Comparison of ENCODE assay signal across 18 cellular contexts in genomic region chr4:16894406-16894805, GRCh38. TPM values are rescaled to one million over a fixed set of nuclear protein-coding genes. Genes with fewer than 3 reads are reported as not detected.
DNase-seq lines count a peak whose midpoint lies in the region; ATAC-seq and TF ChIP-seq lines count a peak whose summit lies in the region.
"Had no signal": no experiment of that assay in that cellular context is flagged by ENCODE, and none has a peak within 500 bp of the region (broad histone marks: within the 10 kb centered on the region; RNA-seq: fewer than 3 reads in every experiment).

No MANE protein-coding gene starts in this region.

- H2AFZ ChIP-seq in hepatocyte = no peak overlapping the region
- H2AFZ ChIP-seq: PC-9 had no signal

- peaks cover 14% of the 10 kb centered on the region for H3K79me2 ChIP-seq in hepatocyte

- POLR2A ChIA-PET in T-cell (lab: Charles Lee) = no interaction called here

- no peaks in the 10 kb centered on the region for H4K20me1 ChIP-seq in hepatocyte (ENCODE audit: insufficient read depth, poor library complexity, severe bottlenecking)

- H3K4me1 ChIP-seq in hepatocyte (ENCODE audit: insufficient read depth) (no peaks in the 10 kb centered on the region), psoas muscle (no peaks in the 10 kb centered on the region)

- TF ChIP-seq CTCF in hepatocyte (IDR thresholded peaks at IDR 0.05; ENCODE audit: poor library complexity) (no peak), psoas muscle (IDR thresholded peaks at IDR 0.05) (no peak)

- H3K27me3 ChIP-seq in hepatocyte (no peaks in the 10 kb centered on the region), psoas muscle (ENCODE audit: insufficient read depth in 3 of 3, low read length in 2 of 3) (peaks cover 0 to 3% (median 1%) of the 10 kb centered on the region in 3 donors)

- CTCF ChIA-PET in T-cell (lab: Charles Lee) = interaction anchor here in 1 of 2 donors (2.1 kb wide), 1 partner anchor 22 kb away, joined by 5 read pairs; no protein-coding TSS in a partner anchor

- H3K4me1 Mint-ChIP-seq in T-cell = peaks cover 40 to 49% (median 42%) of the 10 kb centered on the region in 3 donors

- H3K27ac Mint-ChIP-seq in T-cell = no peak overlapping the region
- H3K27ac Mint-ChIP-seq: IgD-negative memory B cell had no signal

- H3K9me3 Mint-ChIP-seq in T-cell = no peaks in the 10 kb centered on the region

- H3K36me3 Mint-ChIP-seq in T-cell = no peaks in the 10 kb centered on the region

- 100% methylated on average over 1 of the region's 1 CpG for WGBS in hepatocyte (ENCODE audit: low lambda C conversion rate, missing lambda C conversion rate)
- WGBS in psoas muscle, 3 donors = 78 to 93% (median 87%) methylated on average over 1 of the region's 1 CpG

- H3K4me3 ChIP-seq in SK-N-MC (peak overlapping the region; percentile 90), hepatocyte (no peak overlapping the region), psoas muscle (peak overlapping the region; percentile 66)
- H3K4me3 ChIP-seq: PC-9 had no signal

- H3K9ac ChIP-seq in SK-N-MC (ENCODE audit: insufficient read length) = peak overlapping the region; percentile 89

- H3K27ac ChIP-seq in SK-N-MC (peak overlapping the region; percentile 99), hepatocyte (no peak overlapping the region), psoas muscle (no peak overlapping the region)
- H3K27ac ChIP-seq: C4-2B, PC-9 had no signal

- peak overlapping the region; percentile 9 for H3K4me2 ChIP-seq in hepatocyte
- H3K4me2 ChIP-seq: PC-9 had no signal

- peaks cover 0 to 8% of the 10 kb centered on the region in 2 donors for H3K27me3 Mint-ChIP-seq in T-cell

- H3K36me3 ChIP-seq in SK-N-MC (ENCODE audit: insufficient read depth, low read length) (peaks cover 6% of the 10 kb centered on the region; the same call in 1 of the 2 replicates), hepatocyte (replicated peaks; ENCODE audit: insufficient read depth, low read depth) (no peaks in the 10 kb centered on the region), psoas muscle (ENCODE audit: insufficient read depth in 1 of 2, low read depth in 1 of 2) (no peaks in the 10 kb centered on the region)

- no peak overlapping the region for H3K4me3 Mint-ChIP-seq in T-cell
- H3K4me3 Mint-ChIP-seq: IgD-negative memory B cell had no signal

- intact Hi-C loops in psoas muscle (cut with DNase I) = no loop called here

- ATAC-seq in psoas muscle (no peak), GM18498 (IDR thresholded peaks at IDR 0.05; ENCODE audit: unreplicated experiment) (no peak), HG03378 (IDR thresholded peaks at IDR 0.05; ENCODE audit: unreplicated experiment) (no peak), T-cell (replicated peaks in 1 of 4) (no peak)

- no peaks in the 10 kb centered on the region for H3K9me3 ChIP-seq in SK-N-MC (ENCODE audit: low read depth, low read length)
- no peaks in the 10 kb centered on the region for H3K9me3 ChIP-seq in hepatocyte (ENCODE audit: low read depth)
- no peaks in the 10 kb centered on the region for H3K9me3 ChIP-seq in psoas muscle

- DNase-seq in GM03348 (ENCODE audit: low spot score) = peak; percentile 28
- no peak for DNase-seq in SK-N-MC (ENCODE audit: low read depth, low spot score)
- DNase-seq in hepatocyte (ENCODE audit: low spot score) = no peak
- DNase-seq in psoas muscle = no peak
- no peak for DNase-seq in ureter (ENCODE audit: low spot score)
- DNase-seq in T-cell = no peak
- DNase-seq: activated CD4-positive, CD25-positive, alpha-beta regulatory T cell; activated naive CD4-positive, alpha-beta T cell treated with anti-CD3 and anti-CD28 coated beads, Interleukin-2, amount 50 U/mL, for 16 hours; caudate nucleus; NCI-H1105; PC-9; stimulated activated CD4-positive, alpha-beta T cell treated with anti-CD3 and anti-CD28 coated beads, Interleukin-2, amount 100 ng/mL, for 48 hours had no signal

- no peaks in the 10 kb centered on the region for H3K9me2 ChIP-seq in hepatocyte (replicated peaks; ENCODE audit: insufficient read depth)

RNA-seq across cellular contexts. Expression of gene LDB2, which starts 4.0 kb away (rescaled TPM):
- total RNA-seq in hepatocyte (14.1 and 20.3 TPM in 2 replicates), psoas muscle (10 to 100 TPM; 10.1 to 18.9 (median 12.4) TPM), ureter (63.3 TPM), T-cell (under 1 TPM in 3 of 5 donors, not detected in 2; 0.15 to 0.82 (median 0.39) TPM)
- polyA plus RNA-seq in hepatocyte (5.9 and 8.7 TPM in 2 replicates), psoas muscle (1 to 10 TPM; 7.0 to 9.0 (median 8.9) TPM)
- total RNA-seq: G401, NCI-H460, PC-9 had no signal
- polyA plus RNA-seq: IgD-negative memory B cell had no signal
